In genomic region chr10:88042162-88043100, GRCh38 we compare ENCODE assay signal across 9 cellular contexts.
DNase-seq lines count a peak whose midpoint lies in the region; TF ChIP-seq lines count a peak whose summit lies in the region.
"Had no signal": no experiment of that assay in that cellular context is flagged by ENCODE, and none has a peak within 500 bp of the region (broad histone marks: within the 10 kb centered on the region; RNA-seq: fewer than 3 reads in every experiment).

No MANE protein-coding gene starts in this region.

- H3K27me3 ChIP-seq in MG63 = no peaks in the 10 kb centered on the region

- no peaks in the 10 kb centered on the region for H3K36me3 ChIP-seq in MG63

- no peaks in the 10 kb centered on the region for H3K36me3 Mint-ChIP-seq in nephron (ENCODE audit: low read depth)
- H3K36me3 Mint-ChIP-seq: brain had no signal

- no peak for TF ChIP-seq POLR2A in NB4 (IDR thresholded peaks at IDR 0.05; ENCODE audit: extremely low read depth, insufficient read length)

- peaks cover 32% of the 10 kb centered on the region for H3K4me1 Mint-ChIP-seq in nephron

- peak overlapping the region; percentile 24 to 54 (median 48) for H3K27ac Mint-ChIP-seq in nephron

- no peak for TF ChIP-seq CTCF in NB4 (IDR thresholded peaks at IDR 0.05; ENCODE audit: low read depth, low read length)
- TF ChIP-seq CTCF in nephron (IDR thresholded peaks at IDR 0.05; ENCODE audit: unreplicated experiment in 3 of 3) = no peak

- H3K4me3 ChIP-seq in NB4 (ENCODE audit: low read depth, low read length) (no peak overlapping the region), MG63 (no peak overlapping the region)

- DNase-seq in AML-193 (lab: John Stamatoyannopoulos, UW) (peak; percentile 57 to 69), NB4 (ENCODE audit: low read depth) (peak; percentile 47), dedifferentiated amniotic fluid mesenchymal stem cell (ENCODE audit: extremely low spot score) (peak; percentile 79), 8988T (no peak), NCI-H446 (lab: John Stamatoyannopoulos, UW) (no peak), MG63 (no peak)
- DNase-seq in central memory CD4-positive, alpha-beta T cell = no peak

- no peaks in the 10 kb centered on the region for H3K9me3 ChIP-seq in MG63

- H3K9me3 Mint-ChIP-seq in nephron = no peaks in the 10 kb centered on the region
- H3K9me3 Mint-ChIP-seq: brain had no signal

- H3K4me3 Mint-ChIP-seq in nephron = peak overlapping the region in 1 of 3 experiments; percentile 7
- H3K4me3 Mint-ChIP-seq: brain had no signal

- no peaks in the 10 kb centered on the region for H3K27me3 Mint-ChIP-seq in nephron (ENCODE audit: low read depth)

Comparison
In these comparisons a context has a peak if more than half of its experiments do, and no peak if none do; other contexts are left out.
1. DNase-seq: peak in AML-193 (2 of 2), NB4 (single experiment) and dedifferentiated amniotic fluid mesenchymal stem cell (single experiment); none in 8988T (single experiment), central memory CD4-positive, alpha-beta T cell (single experiment), NCI-H446 (0 of 2) and MG63 (single experiment).